Comparison of ENCODE assay signal across 1 cellular context in the genomic region with DNA sequence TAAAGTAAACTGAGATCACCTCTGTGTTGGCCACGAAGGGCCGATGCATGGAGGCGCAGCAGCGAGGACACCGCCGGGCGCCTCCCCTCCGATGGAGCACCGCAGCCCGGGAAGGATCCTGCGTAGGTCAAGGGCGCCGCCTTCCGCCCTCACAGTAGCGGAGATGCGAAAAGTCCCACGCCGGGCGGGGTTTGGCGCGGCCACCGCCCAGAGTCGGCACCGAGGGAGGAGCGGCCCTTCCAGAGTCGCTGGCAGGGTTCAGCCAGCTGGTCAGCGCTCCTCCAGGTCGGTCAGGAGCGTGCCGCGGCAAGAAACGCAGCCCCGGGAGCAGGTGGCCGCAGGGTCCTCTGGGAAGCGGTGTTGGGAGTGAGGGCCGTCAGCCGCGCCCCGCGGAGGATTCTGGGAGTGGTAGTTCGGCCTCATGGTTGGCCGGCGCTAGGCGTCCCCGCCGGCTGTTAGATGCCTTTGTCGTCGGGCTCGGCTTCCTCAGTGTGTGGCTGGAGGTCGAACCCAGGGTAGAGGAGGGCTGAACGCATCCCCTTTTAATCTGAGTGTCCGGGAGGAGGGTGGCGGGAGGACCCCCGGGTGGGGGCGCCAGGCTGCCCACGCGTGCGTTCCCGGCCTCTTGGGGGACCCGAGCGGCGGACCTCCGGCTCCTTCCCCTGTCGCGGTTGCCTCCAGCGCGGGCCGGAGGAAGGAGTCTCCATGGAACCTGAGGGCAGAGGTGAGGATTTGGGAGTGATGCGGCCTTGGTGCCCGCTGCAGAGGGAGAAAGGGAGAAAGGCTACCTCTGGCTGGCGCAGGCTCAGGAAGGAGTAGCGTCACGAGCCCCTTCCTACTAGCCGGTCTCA.
TF ChIP-seq lines count a peak whose summit lies in the region.

A gene (plus strand): TSS at position 411 of the 851 bp plus-strand sequence. CDS start 295 bp downstream, at position 706.

TF ChIP-seq in HepG2, 621 proteins besides CTCF, POLR2A, EP300 and RAD21 (continued from another document and continues in another):
- TF ChIP-seq, protein P1, sequence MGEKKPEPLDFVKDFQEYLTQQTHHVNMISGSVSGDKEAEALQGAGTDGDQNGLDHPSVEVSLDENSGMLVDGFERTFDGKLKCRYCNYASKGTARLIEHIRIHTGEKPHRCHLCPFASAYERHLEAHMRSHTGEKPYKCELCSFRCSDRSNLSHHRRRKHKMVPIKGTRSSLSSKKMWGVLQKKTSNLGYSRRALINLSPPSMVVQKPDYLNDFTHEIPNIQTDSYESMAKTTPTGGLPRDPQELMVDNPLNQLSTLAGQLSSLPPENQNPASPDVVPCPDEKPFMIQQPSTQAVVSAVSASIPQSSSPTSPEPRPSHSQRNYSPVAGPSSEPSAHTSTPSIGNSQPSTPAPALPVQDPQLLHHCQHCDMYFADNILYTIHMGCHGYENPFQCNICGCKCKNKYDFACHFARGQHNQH (CRISPR knock-in tag; IDR thresholded peaks at IDR 0.05), result no peak
- TF ChIP-seq SETDB1 (CRISPR knock-in tag; IDR thresholded peaks at IDR 0.05; ENCODE audit: borderline replicate concordance) (0 out of 2 replicates have a peak, but pooled peaks have one; percentile 49), ZNF460 (CRISPR knock-in tag; IDR thresholded peaks at IDR 0.05; ENCODE audit: borderline replicate concordance) (no peak), ZBTB7A (CRISPR knock-in tag; IDR thresholded peaks at IDR 0.05) (0 out of 2 replicates have a peak, but pooled peaks have one; percentile 50), HOXD1 (CRISPR knock-in tag; IDR thresholded peaks at IDR 0.05) (no peak), ZFP1 (CRISPR knock-in tag; IDR thresholded peaks at IDR 0.05) (no peak), ZNF337 (CRISPR knock-in tag; IDR thresholded peaks at IDR 0.05; ENCODE audit: borderline replicate concordance, low read depth) (no peak), ADNP (CRISPR knock-in tag; IDR thresholded peaks at IDR 0.05) (no peak), ZNF773 (CRISPR knock-in tag; IDR thresholded peaks at IDR 0.05; ENCODE audit: borderline replicate concordance) (peak; percentile 54; the same call in 1 of the 2 replicates), IRX3 (CRISPR knock-in tag; IDR thresholded peaks at IDR 0.05; ENCODE audit: borderline replicate concordance, low read depth) (no peak), ZNF296 (CRISPR knock-in tag; conservative IDR thresholded peaks at IDR 0.05) (0 out of 2 replicates have a peak, but pooled peaks have one; percentile 55), MAF1 (CRISPR knock-in tag; IDR thresholded peaks at IDR 0.05; ENCODE audit: borderline replicate concordance) (no peak), NAIF1 (CRISPR knock-in tag; IDR thresholded peaks at IDR 0.05; ENCODE audit: borderline replicate concordance) (no peak), ZFY (CRISPR knock-in tag; IDR thresholded peaks at IDR 0.05) (peak; percentile 59), PHF20 (CRISPR knock-in tag; IDR thresholded peaks at IDR 0.05) (peak; percentile 52; the same call in 1 of the 2 replicates), HNRNPK (IDR thresholded peaks at IDR 0.05; ENCODE audit: low read depth, low read length, poor library complexity, severe bottlenecking) (peak; percentile 31), ZNF616 (CRISPR knock-in tag; IDR thresholded peaks at IDR 0.05; ENCODE audit: low read depth) (no peak), NR2F1 (CRISPR knock-in tag; IDR thresholded peaks at IDR 0.05) (no peak), SOX6 (IDR thresholded peaks at IDR 0.05) (no peak), SOX6 (CRISPR knock-in tag; IDR thresholded peaks at IDR 0.05) (0 out of 2 replicates have a peak, but pooled peaks have one; percentile 32), ZNF746 (CRISPR knock-in tag; IDR thresholded peaks at IDR 0.05) (no peak), POLR2G (IDR thresholded peaks at IDR 0.05; ENCODE audit: low read depth, low read length) (0 out of 2 replicates have a peak, but pooled peaks have one; percentile 42), FOSL1 (CRISPR knock-in tag; IDR thresholded peaks at IDR 0.05; ENCODE audit: borderline replicate concordance) (no peak)
- TF ChIP-seq, protein P2, sequence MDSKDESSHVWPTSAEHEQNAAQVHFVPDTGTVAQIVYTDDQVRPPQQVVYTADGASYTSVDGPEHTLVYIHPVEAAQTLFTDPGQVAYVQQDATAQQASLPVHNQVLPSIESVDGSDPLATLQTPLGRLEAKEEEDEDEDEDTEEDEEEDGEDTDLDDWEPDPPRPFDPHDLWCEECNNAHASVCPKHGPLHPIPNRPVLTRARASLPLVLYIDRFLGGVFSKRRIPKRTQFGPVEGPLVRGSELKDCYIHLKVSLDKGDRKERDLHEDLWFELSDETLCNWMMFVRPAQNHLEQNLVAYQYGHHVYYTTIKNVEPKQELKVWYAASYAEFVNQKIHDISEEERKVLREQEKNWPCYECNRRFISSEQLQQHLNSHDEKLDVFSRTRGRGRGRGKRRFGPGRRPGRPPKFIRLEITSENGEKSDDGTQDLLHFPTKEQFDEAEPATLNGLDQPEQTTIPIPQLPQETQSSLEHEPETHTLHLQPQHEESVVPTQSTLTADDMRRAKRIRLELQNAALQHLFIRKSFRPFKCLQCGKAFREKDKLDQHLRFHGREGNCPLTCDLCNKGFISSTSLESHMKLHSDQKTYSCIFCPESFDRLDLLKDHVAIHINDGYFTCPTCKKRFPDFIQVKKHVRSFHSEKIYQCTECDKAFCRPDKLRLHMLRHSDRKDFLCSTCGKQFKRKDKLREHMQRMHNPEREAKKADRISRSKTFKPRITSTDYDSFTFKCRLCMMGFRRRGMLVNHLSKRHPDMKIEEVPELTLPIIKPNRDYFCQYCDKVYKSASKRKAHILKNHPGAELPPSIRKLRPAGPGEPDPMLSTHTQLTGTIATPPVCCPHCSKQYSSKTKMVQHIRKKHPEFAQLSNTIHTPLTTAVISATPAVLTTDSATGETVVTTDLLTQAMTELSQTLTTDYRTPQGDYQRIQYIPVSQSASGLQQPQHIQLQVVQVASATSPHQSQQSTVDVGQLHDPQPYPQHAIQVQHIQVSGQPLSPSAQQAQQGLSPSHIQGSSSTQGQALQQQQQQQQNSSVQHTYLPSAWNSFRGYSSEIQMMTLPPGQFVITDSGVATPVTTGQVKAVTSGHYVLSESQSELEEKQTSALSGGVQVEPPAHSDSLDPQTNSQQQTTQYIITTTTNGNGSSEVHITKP (CRISPR knock-in tag; IDR thresholded peaks at IDR 0.05; ENCODE audit: low read depth), result no peak
- TF ChIP-seq, protein P3, sequence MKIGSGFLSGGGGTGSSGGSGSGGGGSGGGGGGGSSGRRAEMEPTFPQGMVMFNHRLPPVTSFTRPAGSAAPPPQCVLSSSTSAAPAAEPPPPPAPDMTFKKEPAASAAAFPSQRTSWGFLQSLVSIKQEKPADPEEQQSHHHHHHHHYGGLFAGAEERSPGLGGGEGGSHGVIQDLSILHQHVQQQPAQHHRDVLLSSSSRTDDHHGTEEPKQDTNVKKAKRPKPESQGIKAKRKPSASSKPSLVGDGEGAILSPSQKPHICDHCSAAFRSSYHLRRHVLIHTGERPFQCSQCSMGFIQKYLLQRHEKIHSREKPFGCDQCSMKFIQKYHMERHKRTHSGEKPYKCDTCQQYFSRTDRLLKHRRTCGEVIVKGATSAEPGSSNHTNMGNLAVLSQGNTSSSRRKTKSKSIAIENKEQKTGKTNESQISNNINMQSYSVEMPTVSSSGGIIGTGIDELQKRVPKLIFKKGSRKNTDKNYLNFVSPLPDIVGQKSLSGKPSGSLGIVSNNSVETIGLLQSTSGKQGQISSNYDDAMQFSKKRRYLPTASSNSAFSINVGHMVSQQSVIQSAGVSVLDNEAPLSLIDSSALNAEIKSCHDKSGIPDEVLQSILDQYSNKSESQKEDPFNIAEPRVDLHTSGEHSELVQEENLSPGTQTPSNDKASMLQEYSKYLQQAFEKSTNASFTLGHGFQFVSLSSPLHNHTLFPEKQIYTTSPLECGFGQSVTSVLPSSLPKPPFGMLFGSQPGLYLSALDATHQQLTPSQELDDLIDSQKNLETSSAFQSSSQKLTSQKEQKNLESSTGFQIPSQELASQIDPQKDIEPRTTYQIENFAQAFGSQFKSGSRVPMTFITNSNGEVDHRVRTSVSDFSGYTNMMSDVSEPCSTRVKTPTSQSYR (CRISPR knock-in tag; IDR thresholded peaks at IDR 0.05; ENCODE audit: borderline replicate concordance), result no peak
- TF ChIP-seq, protein P4, sequence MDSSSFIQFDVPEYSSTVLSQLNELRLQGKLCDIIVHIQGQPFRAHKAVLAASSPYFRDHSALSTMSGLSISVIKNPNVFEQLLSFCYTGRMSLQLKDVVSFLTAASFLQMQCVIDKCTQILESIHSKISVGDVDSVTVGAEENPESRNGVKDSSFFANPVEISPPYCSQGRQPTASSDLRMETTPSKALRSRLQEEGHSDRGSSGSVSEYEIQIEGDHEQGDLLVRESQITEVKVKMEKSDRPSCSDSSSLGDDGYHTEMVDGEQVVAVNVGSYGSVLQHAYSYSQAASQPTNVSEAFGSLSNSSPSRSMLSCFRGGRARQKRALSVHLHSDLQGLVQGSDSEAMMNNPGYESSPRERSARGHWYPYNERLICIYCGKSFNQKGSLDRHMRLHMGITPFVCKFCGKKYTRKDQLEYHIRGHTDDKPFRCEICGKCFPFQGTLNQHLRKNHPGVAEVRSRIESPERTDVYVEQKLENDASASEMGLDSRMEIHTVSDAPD (CRISPR knock-in tag; IDR thresholded peaks at IDR 0.05), result 0 out of 2 replicates have a peak, but pooled peaks have one; percentile 16
- TF ChIP-seq, protein P5, sequence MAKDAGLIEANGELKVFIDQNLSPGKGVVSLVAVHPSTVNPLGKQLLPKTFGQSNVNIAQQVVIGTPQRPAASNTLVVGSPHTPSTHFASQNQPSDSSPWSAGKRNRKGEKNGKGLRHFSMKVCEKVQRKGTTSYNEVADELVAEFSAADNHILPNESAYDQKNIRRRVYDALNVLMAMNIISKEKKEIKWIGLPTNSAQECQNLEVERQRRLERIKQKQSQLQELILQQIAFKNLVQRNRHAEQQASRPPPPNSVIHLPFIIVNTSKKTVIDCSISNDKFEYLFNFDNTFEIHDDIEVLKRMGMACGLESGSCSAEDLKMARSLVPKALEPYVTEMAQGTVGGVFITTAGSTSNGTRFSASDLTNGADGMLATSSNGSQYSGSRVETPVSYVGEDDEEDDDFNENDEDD (CRISPR knock-in tag; IDR thresholded peaks at IDR 0.05; ENCODE audit: borderline replicate concordance), result no peak; the same call in 1 of the 2 replicates
- TF ChIP-seq, protein P6, sequence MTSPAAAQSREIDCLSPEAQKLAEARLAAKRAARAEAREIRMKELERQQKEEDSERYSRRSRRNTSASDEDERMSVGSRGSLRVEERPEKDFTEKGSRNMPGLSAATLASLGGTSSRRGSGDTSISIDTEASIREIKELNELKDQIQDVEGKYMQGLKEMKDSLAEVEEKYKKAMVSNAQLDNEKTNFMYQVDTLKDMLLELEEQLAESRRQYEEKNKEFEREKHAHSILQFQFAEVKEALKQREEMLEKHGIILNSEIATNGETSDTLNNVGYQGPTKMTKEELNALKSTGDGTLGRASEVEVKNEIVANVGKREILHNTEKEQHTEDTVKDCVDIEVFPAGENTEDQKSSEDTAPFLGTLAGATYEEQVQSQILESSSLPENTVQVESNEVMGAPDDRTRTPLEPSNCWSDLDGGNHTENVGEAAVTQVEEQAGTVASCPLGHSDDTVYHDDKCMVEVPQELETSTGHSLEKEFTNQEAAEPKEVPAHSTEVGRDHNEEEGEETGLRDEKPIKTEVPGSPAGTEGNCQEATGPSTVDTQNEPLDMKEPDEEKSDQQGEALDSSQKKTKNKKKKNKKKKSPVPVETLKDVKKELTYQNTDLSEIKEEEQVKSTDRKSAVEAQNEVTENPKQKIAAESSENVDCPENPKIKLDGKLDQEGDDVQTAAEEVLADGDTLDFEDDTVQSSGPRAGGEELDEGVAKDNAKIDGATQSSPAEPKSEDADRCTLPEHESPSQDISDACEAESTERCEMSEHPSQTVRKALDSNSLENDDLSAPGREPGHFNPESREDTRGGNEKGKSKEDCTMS (CRISPR knock-in tag; conservative IDR thresholded peaks at IDR 0.05), result no peak
- TF ChIP-seq, protein P7, sequence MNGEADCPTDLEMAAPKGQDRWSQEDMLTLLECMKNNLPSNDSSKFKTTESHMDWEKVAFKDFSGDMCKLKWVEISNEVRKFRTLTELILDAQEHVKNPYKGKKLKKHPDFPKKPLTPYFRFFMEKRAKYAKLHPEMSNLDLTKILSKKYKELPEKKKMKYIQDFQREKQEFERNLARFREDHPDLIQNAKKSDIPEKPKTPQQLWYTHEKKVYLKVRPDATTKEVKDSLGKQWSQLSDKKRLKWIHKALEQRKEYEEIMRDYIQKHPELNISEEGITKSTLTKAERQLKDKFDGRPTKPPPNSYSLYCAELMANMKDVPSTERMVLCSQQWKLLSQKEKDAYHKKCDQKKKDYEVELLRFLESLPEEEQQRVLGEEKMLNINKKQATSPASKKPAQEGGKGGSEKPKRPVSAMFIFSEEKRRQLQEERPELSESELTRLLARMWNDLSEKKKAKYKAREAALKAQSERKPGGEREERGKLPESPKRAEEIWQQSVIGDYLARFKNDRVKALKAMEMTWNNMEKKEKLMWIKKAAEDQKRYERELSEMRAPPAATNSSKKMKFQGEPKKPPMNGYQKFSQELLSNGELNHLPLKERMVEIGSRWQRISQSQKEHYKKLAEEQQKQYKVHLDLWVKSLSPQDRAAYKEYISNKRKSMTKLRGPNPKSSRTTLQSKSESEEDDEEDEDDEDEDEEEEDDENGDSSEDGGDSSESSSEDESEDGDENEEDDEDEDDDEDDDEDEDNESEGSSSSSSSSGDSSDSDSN (CRISPR knock-in tag; IDR thresholded peaks at IDR 0.05), result peak; percentile 77
- TF ChIP-seq, protein P8, sequence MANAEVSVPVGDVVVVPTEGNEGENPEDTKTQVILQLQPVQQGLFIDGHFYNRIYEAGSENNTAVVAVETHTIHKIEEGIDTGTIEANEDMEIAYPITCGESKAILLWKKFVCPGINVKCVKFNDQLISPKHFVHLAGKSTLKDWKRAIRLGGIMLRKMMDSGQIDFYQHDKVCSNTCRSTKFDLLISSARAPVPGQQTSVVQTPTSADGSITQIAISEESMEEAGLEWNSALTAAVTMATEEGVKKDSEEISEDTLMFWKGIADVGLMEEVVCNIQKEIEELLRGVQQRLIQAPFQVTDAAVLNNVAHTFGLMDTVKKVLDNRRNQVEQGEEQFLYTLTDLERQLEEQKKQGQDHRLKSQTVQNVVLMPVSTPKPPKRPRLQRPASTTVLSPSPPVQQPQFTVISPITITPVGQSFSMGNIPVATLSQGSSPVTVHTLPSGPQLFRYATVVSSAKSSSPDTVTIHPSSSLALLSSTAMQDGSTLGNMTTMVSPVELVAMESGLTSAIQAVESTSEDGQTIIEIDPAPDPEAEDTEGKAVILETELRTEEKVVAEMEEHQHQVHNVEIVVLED (CRISPR knock-in tag; IDR thresholded peaks at IDR 0.05; ENCODE audit: borderline replicate concordance), result peak; percentile 84; the same call in 1 of the 2 replicates
- TF ChIP-seq, protein P9, sequence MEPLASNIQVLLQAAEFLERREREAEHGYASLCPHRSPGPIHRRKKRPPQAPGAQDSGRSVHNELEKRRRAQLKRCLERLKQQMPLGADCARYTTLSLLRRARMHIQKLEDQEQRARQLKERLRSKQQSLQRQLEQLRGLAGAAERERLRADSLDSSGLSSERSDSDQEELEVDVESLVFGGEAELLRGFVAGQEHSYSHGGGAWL (CRISPR knock-in tag; IDR thresholded peaks at IDR 0.05), result peak; percentile 61; the same call in 1 of the 2 replicates
